ENCODE assay signal across 7 cellular contexts in genomic region chr2:47058061-47058931, GRCh38.
A peak's percentile ranks its signal among the peaks of the same experiment; 100 is the strongest.
DNase-seq lines count a peak whose midpoint lies in the region; ATAC-seq, FAIRE-seq and TF ChIP-seq lines count a peak whose summit lies in the region.

No MANE protein-coding gene starts in this region.

- H3K27me3 ChIP-seq in heart left ventricle (no peaks in the 10 kb centered on the region), small intestine (ENCODE audit: control insufficient read depth in 2 of 2, insufficient read depth in 2 of 2, low read length in 2 of 2) (no peaks in the 10 kb centered on the region)

- intact Hi-C loops in heart left ventricle (cut with DNase I): no loop called here

- TF ChIP-seq POLR2A in heart left ventricle (IDR thresholded peaks at IDR 0.05): no peak

- whole genome bisulfite sequencing in heart left ventricle, 4 donors: 55 to 70% (median 62%) methylated on average over 8 to 11 of the region's 11 CpGs
- WGBS in small intestine, 3 donors: 63 to 93% (median 87%) methylated on average over 11 of the region's 11 CpGs

- no peak for TF ChIP-seq CTCF in heart left ventricle (IDR thresholded peaks at IDR 0.05)

- FAIRE-seq in small intestine (lab: Jason Lieb, UNC): no peak

- no peak overlapping the region for H3K4me3 ChIP-seq in heart left ventricle
- H3K4me3 ChIP-seq in small intestine (ENCODE audit: low read depth in 1 of 2, low read length in 2 of 2): no peak overlapping the region

- ATAC-seq in heart left ventricle (peak; percentile 34 to 75 (median 48)), HG03565 (IDR thresholded peaks at IDR 0.05; ENCODE audit: unreplicated experiment) (no peak)

- H3K4me1 ChIP-seq in heart left ventricle (peaks cover 25 to 81% (median 64%) of the 10 kb centered on the region in 12 donors), small intestine (ENCODE audit: control insufficient read depth in 2 of 2, insufficient read depth in 1 of 2, low read depth in 1 of 2, low read length in 1 of 2) (peaks cover 0 to 9% of the 10 kb centered on the region in 2 donors)

- peak; percentile 43 for DNase-seq in HCEC 1CT
- DNase-seq in SK-N-DZ (ENCODE audit: low spot score): peak; percentile 65
- DNase-seq in heart left ventricle: peak in 3 of 5 donors; percentile 37 to 63 (median 56)
- no peak for DNase-seq in small intestine
- DNase-seq in NCI-H1092 treated with DMSO at 0.1 percent for 48 hours (lab: John Stamatoyannopoulos, UW): no peak
- DNase-seq in NCI-H526 (lab: John Stamatoyannopoulos, UW): no peak

- H3K27ac ChIP-seq in heart left ventricle: peak overlapping the region in 11 of 12 donors; percentile 71 to 96 (median 85)
- H3K27ac ChIP-seq in small intestine (ENCODE audit: low read depth in 1 of 2, low read length in 1 of 2): peak overlapping the region; percentile 33 to 80

- H3K36me3 ChIP-seq in heart left ventricle: peaks cover 0 to 31% (median 6%) of the 10 kb centered on the region in 9 donors
- H3K36me3 ChIP-seq in small intestine (ENCODE audit: control insufficient read depth in 2 of 2, insufficient read depth in 2 of 2, low read length in 2 of 2): peaks cover 0 to 21% of the 10 kb centered on the region in 2 donors

- H3K9me3 ChIP-seq in heart left ventricle: no peaks in the 10 kb centered on the region
- no peaks in the 10 kb centered on the region for H3K9me3 ChIP-seq in small intestine (ENCODE audit: control insufficient read depth, low read depth)

Comparison
In these comparisons a context has a peak if more than half of its experiments do, and no peak if none do; other contexts are left out.
1. DNase-seq: peak in HCEC 1CT (single experiment), SK-N-DZ (single experiment) and heart left ventricle (3 of 5); none in small intestine (single experiment), NCI-H1092 treated with DMSO at 0.1 percent for 48 hours (single experiment) and NCI-H526 (0 of 2).